8 cellular contexts compared by ENCODE assay signal in the genomic region with DNA sequence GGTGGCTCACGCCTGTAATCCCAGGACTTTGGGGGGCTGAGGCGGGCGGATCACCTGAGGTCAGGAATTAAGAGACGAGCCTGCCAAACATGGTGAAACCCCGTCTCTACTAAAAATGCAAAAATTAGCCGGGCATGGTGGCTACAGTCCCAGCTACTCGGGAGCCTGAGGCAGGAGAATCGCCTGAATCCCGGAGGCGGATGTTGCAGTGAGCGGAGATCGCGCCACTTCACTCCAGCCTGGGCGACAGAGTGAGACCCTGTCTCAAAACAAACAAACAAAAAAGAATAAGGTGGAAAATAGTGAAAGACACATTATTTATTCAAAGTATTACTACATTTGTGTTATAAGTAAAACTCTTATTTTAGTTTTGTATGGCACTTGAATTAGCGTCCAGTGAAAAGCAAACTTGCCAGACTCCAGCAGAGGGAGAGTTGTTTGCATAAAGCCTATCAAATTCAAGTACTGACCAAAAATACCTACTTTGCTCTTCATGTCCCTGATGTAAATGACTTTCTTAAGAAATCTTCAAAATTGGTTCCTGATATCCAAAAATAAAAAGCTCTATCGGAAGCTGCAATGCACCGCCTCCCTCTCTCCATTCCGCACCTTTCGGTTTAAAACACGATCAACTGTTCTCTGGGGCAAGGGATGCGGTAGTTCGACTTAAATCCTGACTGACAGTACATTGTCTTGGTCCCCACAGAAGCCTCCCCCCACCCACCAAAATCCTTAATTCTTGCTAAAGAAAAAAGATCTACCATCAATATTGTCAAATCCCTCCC. TPM values are rescaled to one million over a fixed set of nuclear protein-coding genes. Genes with fewer than 3 reads are reported as not detected.
DNase-seq lines count a peak whose midpoint lies in the region; ATAC-seq, FAIRE-seq and TF ChIP-seq lines count a peak whose summit lies in the region.

No MANE protein-coding gene starts in this region.

- no peak for DNase-seq in activated T-cell treated with anti-CD3 and anti-CD28 coated beads, Interleukin-2, amount 50 U/mL, for 24 hours
- DNase-seq in activated T-cell treated with anti-CD3 and anti-CD28 coated beads for 4 hours (no peak), kidney epithelial cell (ENCODE audit: low read depth) (no peak), suprapubic skin (ENCODE audit: low spot score in 2 of 2) (no peak), NCI-H1694 treated with DMSO at 0.1 percent for 48 hours (lab: John Stamatoyannopoulos, UW) (no peak), HTR-8/SVneo (ENCODE audit: insufficient read length, low spot score) (no peak), NCI-H446 treated with DMSO at 0.1 percent for 48 hours (lab: John Stamatoyannopoulos, UW) (no peak)
- DNase-seq in activated naive CD8-positive, alpha-beta T cell treated with anti-CD3 and anti-CD28 coated beads, Interleukin-2, amount 50 U/mL, for 24 hours: no peak

- H3K36me3 Mint-ChIP-seq in activated T-cell treated with anti-CD3 and anti-CD28 coated beads, Interleukin-2, amount 50 U/mL, for 24 hours (ENCODE audit: low read depth): peaks cover 66% of the 10 kb centered on the region
- peaks cover 33% of the 10 kb centered on the region for H3K36me3 Mint-ChIP-seq in activated naive CD8-positive, alpha-beta T cell treated with anti-CD3 and anti-CD28 coated beads, Interleukin-2, amount 50 U/mL, for 24 hours (ENCODE audit: low read depth)

- peak overlapping the region; percentile 99 for H3K4me3 ChIP-seq in kidney epithelial cell (ENCODE audit: low read depth, low read length)
- peak overlapping the region; percentile 83 for H3K4me3 ChIP-seq in suprapubic skin

- peak overlapping the region; percentile 99 for H3K27ac Mint-ChIP-seq in activated T-cell treated with anti-CD3 and anti-CD28 coated beads, Interleukin-2, amount 50 U/mL, for 24 hours
- peak overlapping the region; percentile 98 for H3K27ac Mint-ChIP-seq in activated naive CD8-positive, alpha-beta T cell treated with anti-CD3 and anti-CD28 coated beads, Interleukin-2, amount 50 U/mL, for 24 hours

- H3K9me3 Mint-ChIP-seq in activated T-cell treated with anti-CD3 and anti-CD28 coated beads, Interleukin-2, amount 50 U/mL, for 24 hours: no peaks in the 10 kb centered on the region
- H3K9me3 Mint-ChIP-seq in activated naive CD8-positive, alpha-beta T cell treated with anti-CD3 and anti-CD28 coated beads, Interleukin-2, amount 50 U/mL, for 24 hours: no peaks in the 10 kb centered on the region

- no peaks in the 10 kb centered on the region for H3K27me3 Mint-ChIP-seq in activated T-cell treated with anti-CD3 and anti-CD28 coated beads, Interleukin-2, amount 50 U/mL, for 24 hours
- H3K27me3 Mint-ChIP-seq in activated naive CD8-positive, alpha-beta T cell treated with anti-CD3 and anti-CD28 coated beads, Interleukin-2, amount 50 U/mL, for 24 hours: no peaks in the 10 kb centered on the region

- peak overlapping the region; percentile 96 for H3K27ac ChIP-seq in suprapubic skin

- peak overlapping the region; percentile 100 for H3K4me3 Mint-ChIP-seq in activated T-cell treated with anti-CD3 and anti-CD28 coated beads, Interleukin-2, amount 50 U/mL, for 24 hours
- peak overlapping the region; percentile 98 for H3K4me3 Mint-ChIP-seq in activated naive CD8-positive, alpha-beta T cell treated with anti-CD3 and anti-CD28 coated beads, Interleukin-2, amount 50 U/mL, for 24 hours

- no peaks in the 10 kb centered on the region for H3K27me3 ChIP-seq in kidney epithelial cell (ENCODE audit: control insufficient read depth, insufficient read depth, low read length)
- no peaks in the 10 kb centered on the region for H3K27me3 ChIP-seq in suprapubic skin

- H3K36me3 ChIP-seq in kidney epithelial cell (ENCODE audit: control insufficient read depth, insufficient read depth, low read length) (no peaks in the 10 kb centered on the region), suprapubic skin (no peaks in the 10 kb centered on the region)

- TF ChIP-seq CTCF in kidney epithelial cell (IDR thresholded peaks at IDR 0.05; ENCODE audit: insufficient read depth, low read length, poor library complexity, severe bottlenecking) (no peak), suprapubic skin (IDR thresholded peaks at IDR 0.05) (no peak)

- H3K4me1 ChIP-seq in suprapubic skin: peaks cover 51% of the 10 kb centered on the region

- WGBS in suprapubic skin: 35% methylated on average over 22 of the region's 22 CpGs

- TF ChIP-seq POLR2A in suprapubic skin (IDR thresholded peaks at IDR 0.05): no peak

- ATAC-seq in activated naive CD8-positive, alpha-beta T cell treated with anti-CD3 and anti-CD28 coated beads, Interleukin-2, amount 50 U/mL, for 24 hours: no peak

- peaks cover 62% of the 10 kb centered on the region for H3K4me1 Mint-ChIP-seq in activated T-cell treated with anti-CD3 and anti-CD28 coated beads, Interleukin-2, amount 50 U/mL, for 24 hours (ENCODE audit: low read depth)
- peaks cover 68% of the 10 kb centered on the region for H3K4me1 Mint-ChIP-seq in activated naive CD8-positive, alpha-beta T cell treated with anti-CD3 and anti-CD28 coated beads, Interleukin-2, amount 50 U/mL, for 24 hours

- FAIRE-seq in HTR-8/SVneo (lab: Jason Lieb, UNC): no peak

- TF ChIP-seq EP300 in suprapubic skin (IDR thresholded peaks at IDR 0.05): no peak

- no peaks in the 10 kb centered on the region for H3K9me3 ChIP-seq in suprapubic skin

RNA-seq across cellular contexts. Expression of a gene that starts 1.2 kb away (rescaled TPM):
- total RNA-seq in kidney epithelial cell: 30.7 and 31.2 TPM in 2 replicates
- total RNA-seq in suprapubic skin: 10 to 100 TPM; 30.8 to 72.0 (median 35.5) TPM
